Comparison of ENCODE assay signal across 8 cellular contexts in genomic region chr20:17648782-17649730, GRCh38. TPM values are rescaled to one million over a fixed set of nuclear protein-coding genes. Genes with fewer than 3 reads are reported as not detected.
DNase-seq lines count a peak whose midpoint lies in the region; ATAC-seq and TF ChIP-seq lines count a peak whose summit lies in the region.

No MANE protein-coding gene starts in this region.

- ATAC-seq in naive thymus-derived CD4-positive, alpha-beta T cell: peak; percentile 67
- ATAC-seq in GM18870 (IDR thresholded peaks at IDR 0.05; ENCODE audit: unreplicated experiment): no peak
- no peak for ATAC-seq in GM21360 (IDR thresholded peaks at IDR 0.05; ENCODE audit: unreplicated experiment)

- POLR2A ChIA-PET in MCF 10A (lab: Yijun Ruan, JAX): interaction anchor here (0.7 to 2.6 kb wide), 2 partner anchors 78 to 249 kb away, joined by 5 to 9 read pairs; partner anchors contain the start of gene DSTN
- POLR2A ChIA-PET in naive thymus-derived CD4-positive, alpha-beta T cell (lab: Charles Lee): interaction anchor here (0.8 kb wide), 1 partner anchor 77 kb away, joined by 3 read pairs; no protein-coding TSS in a partner anchor

- peaks cover 5 to 7% of the 10 kb centered on the region in 2 donors for H3K4me1 ChIP-seq in breast epithelium
- H3K4me1 ChIP-seq in naive thymus-derived CD4-positive, alpha-beta T cell (ENCODE audit: control insufficient read depth in 2 of 2, insufficient read depth in 2 of 2, low read length in 2 of 2): no peaks in the 10 kb centered on the region

- no peaks in the 10 kb centered on the region for H3K27me3 ChIP-seq in breast epithelium
- no peaks in the 10 kb centered on the region for H3K27me3 ChIP-seq in naive thymus-derived CD4-positive, alpha-beta T cell (ENCODE audit: control insufficient read depth in 2 of 2, insufficient read depth in 2 of 2, low read length in 2 of 2)

- peak; percentile 26 for TF ChIP-seq CTCF in MCF 10A (IDR thresholded peaks at IDR 0.05; ENCODE audit: unreplicated experiment)
- TF ChIP-seq CTCF in breast epithelium (IDR thresholded peaks at IDR 0.05): peak in 1 of 3 donors; percentile 34
- TF ChIP-seq CTCF in chondrocyte (IDR thresholded peaks at IDR 0.05): peak; percentile 78

- no peaks in the 10 kb centered on the region for H3K4me1 Mint-ChIP-seq in MCF 10A (ENCODE audit: insufficient read depth, unreplicated experiment)
- peaks cover 88% of the 10 kb centered on the region for H3K4me1 Mint-ChIP-seq in chondrocyte (ENCODE audit: low read depth)
- H3K4me1 Mint-ChIP-seq in naive thymus-derived CD4-positive, alpha-beta T cell: peaks cover 4 to 15% (median 8%) of the 10 kb centered on the region in 7 donors

- H3K36me3 ChIP-seq in breast epithelium: no peaks in the 10 kb centered on the region
- no peaks in the 10 kb centered on the region for H3K36me3 ChIP-seq in naive thymus-derived CD4-positive, alpha-beta T cell (ENCODE audit: control insufficient read depth in 2 of 3, insufficient read depth in 3 of 3, low read length in 3 of 3)

- no peaks in the 10 kb centered on the region for H3K9me3 ChIP-seq in breast epithelium
- no peaks in the 10 kb centered on the region for H3K9me3 ChIP-seq in naive thymus-derived CD4-positive, alpha-beta T cell (ENCODE audit: control insufficient read depth in 2 of 3, low read length in 3 of 3)

- H3K4me3 ChIP-seq in breast epithelium: no peak overlapping the region
- H3K4me3 ChIP-seq in naive thymus-derived CD4-positive, alpha-beta T cell (ENCODE audit: low read length): no peak overlapping the region

- no peak overlapping the region for H3K4me3 Mint-ChIP-seq in MCF 10A (ENCODE audit: unreplicated experiment)
- no peak overlapping the region for H3K4me3 Mint-ChIP-seq in chondrocyte (ENCODE audit: unreplicated experiment)
- peak overlapping the region in 2 of 10 donors; percentile 25 to 28 for H3K4me3 Mint-ChIP-seq in naive thymus-derived CD4-positive, alpha-beta T cell

- BruUV-seq in MCF 10A (replicated peaks; lab: Mats Ljungman, UMichigan): no TSS peak

- H3K27ac Mint-ChIP-seq in MCF 10A (ENCODE audit: low read depth, unreplicated experiment) (no peak overlapping the region), chondrocyte (ENCODE audit: unreplicated experiment) (peak overlapping the region; percentile 91)
- H3K27ac Mint-ChIP-seq in naive thymus-derived CD4-positive, alpha-beta T cell: peak overlapping the region in 3 of 9 donors; percentile 67 to 85 (median 72)

- peak overlapping the region in 1 of 2 donors; percentile 23 for H3K27ac ChIP-seq in breast epithelium
- no peak overlapping the region for H3K27ac ChIP-seq in naive thymus-derived CD4-positive, alpha-beta T cell (ENCODE audit: low read depth, low read length)

- CTCF ChIA-PET in MCF 10A (lab: Yijun Ruan, JAX): interaction anchor here (0.6 to 3.7 kb wide), 23 partner anchors 9 to 845 kb away, joined by 3 to 20 read pairs (median 4); no protein-coding TSS in a partner anchor
- CTCF ChIA-PET in naive thymus-derived CD4-positive, alpha-beta T cell (lab: Charles Lee): interaction anchor here (0.9 to 3.1 kb wide), 2 partner anchors 108 to 112 kb away, joined by 3 to 9 read pairs; no protein-coding TSS in a partner anchor

- DNase-seq in MCF 10A (ENCODE audit: unreplicated experiment): no peak
- no peak for DNase-seq in breast epithelium (ENCODE audit: low spot score in 2 of 2)
- DNase-seq in NCI-H774 (lab: John Stamatoyannopoulos, UW): peak; percentile 51
- DNase-seq in chondrocyte (ENCODE audit: low spot score): peak; percentile 65
- DNase-seq in naive thymus-derived CD4-positive, alpha-beta T cell: peak in 7 of 9 donors; percentile 14 to 54 (median 30)
- DNase-seq in NK-92 (lab: John Stamatoyannopoulos, UW; ENCODE audit: unreplicated experiment): no peak

- TF ChIP-seq POLR2A in breast epithelium (IDR thresholded peaks at IDR 0.05): no peak

- no peaks in the 10 kb centered on the region for H3K27me3 Mint-ChIP-seq in MCF 10A (ENCODE audit: insufficient read depth, unreplicated experiment)
- no peaks in the 10 kb centered on the region for H3K27me3 Mint-ChIP-seq in chondrocyte (ENCODE audit: low read depth)
- no peaks in the 10 kb centered on the region for H3K27me3 Mint-ChIP-seq in naive thymus-derived CD4-positive, alpha-beta T cell

- intact Hi-C loops in MCF 10A (cut with micrococcal nuclease): no loop called here
- intact Hi-C loops in breast epithelium (cut with DNase I; ENCODE audit: low total_unique reads): no loop called here
- intact Hi-C loops in naive thymus-derived CD4-positive, alpha-beta T cell (cut with micrococcal nuclease): loop anchor here (1.0 to 2.0 kb wide), 3 partner anchors 78 to 145 kb away; partner anchors contain the start of gene DSTN (in 1 of the 2)

- H3K36me3 Mint-ChIP-seq in MCF 10A (ENCODE audit: insufficient read depth, unreplicated experiment) (peaks cover 17% of the 10 kb centered on the region), chondrocyte (ENCODE audit: low read depth) (peaks cover 5% of the 10 kb centered on the region)
- no peaks in the 10 kb centered on the region for H3K36me3 Mint-ChIP-seq in naive thymus-derived CD4-positive, alpha-beta T cell

- H3K9me3 Mint-ChIP-seq in MCF 10A (ENCODE audit: unreplicated experiment) (no peaks in the 10 kb centered on the region), chondrocyte (ENCODE audit: low read depth) (no peaks in the 10 kb centered on the region)
- no peaks in the 10 kb centered on the region for H3K9me3 Mint-ChIP-seq in naive thymus-derived CD4-positive, alpha-beta T cell

RNA-seq across cellular contexts. Expression of gene RRBP1, which starts 33.0 kb away (rescaled TPM):
- 203 and 244 TPM in 2 replicates for total RNA-seq in MCF 10A (2022)
- 10 to 100 TPM; 49.8 to 92.4 (median 78.0) TPM for total RNA-seq in breast epithelium
- total RNA-seq in chondrocyte: 459 to 621 TPM (median 460 TPM) in 3 replicates
- 10 to 100 TPM; 27.8 to 73.9 (median 29.1) TPM for total RNA-seq in naive thymus-derived CD4-positive, alpha-beta T cell
- polyA plus RNA-seq in naive thymus-derived CD4-positive, alpha-beta T cell: 10 to 100 TPM in 1 of 2 donors, 1 to 10 TPM in 1; 4.1 to 11.1 TPM

RNA-seq across cellular contexts. Expression of gene BANF2, which starts 50.7 kb away (rescaled TPM):
- total RNA-seq in MCF 10A (2022) (not detected in 2 replicates), breast epithelium (not detected), chondrocyte (not detected in 3 replicates)
- total RNA-seq in naive thymus-derived CD4-positive, alpha-beta T cell: not detected
- polyA plus RNA-seq in naive thymus-derived CD4-positive, alpha-beta T cell: not detected

Comparison
In these comparisons a context has a peak if more than half of its experiments do, and no peak if none do; other contexts are left out.
1. DNase-seq: peak in NCI-H774 (single experiment), chondrocyte (single experiment) and naive thymus-derived CD4-positive, alpha-beta T cell (7 of 9); none in MCF 10A (single experiment), breast epithelium (0 of 2) and NK-92 (single experiment).
2. intact Hi-C loops: an anchor here in naive thymus-derived CD4-positive, alpha-beta T cell (1.0 to 2.0 kb wide); none called in MCF 10A and breast epithelium.